In the genomic region with DNA sequence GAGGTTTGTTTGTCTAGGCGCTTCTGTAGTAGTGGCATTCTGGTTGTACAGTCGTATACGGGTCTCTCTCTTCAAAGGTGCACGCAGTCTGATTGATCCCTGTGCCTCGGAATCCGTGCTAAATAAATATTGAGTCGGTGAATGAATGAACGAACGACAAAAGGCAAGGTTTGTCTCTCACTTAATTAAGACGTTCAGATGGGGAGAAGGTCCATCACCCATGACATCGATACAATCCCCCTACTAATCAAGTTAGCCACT, we compare ENCODE assay signal across 8 cellular contexts. TPM values are rescaled to one million over a fixed set of nuclear protein-coding genes. Genes with fewer than 3 reads are reported as not detected.
A peak's percentile ranks its signal among the peaks of the same experiment; 100 is the strongest.
DNase-seq lines count a peak whose midpoint lies in the region; ATAC-seq and TF ChIP-seq lines count a peak whose summit lies in the region.

No MANE protein-coding gene starts in this region.

- no peak for DNase-seq in adrenal gland
- DNase-seq in mesendoderm: no peak
- DNase-seq in NCI-H1694 (lab: John Stamatoyannopoulos, UW): no peak
- no peak for DNase-seq in cerebellum (ENCODE audit: low spot score)
- no peak for DNase-seq in NCI-H2171 treated with DMSO at 0.1 percent for 48 hours (lab: John Stamatoyannopoulos, UW)
- DNase-seq in AG08396 (ENCODE audit: low spot score): no peak

- H3K79me1 ChIP-seq in mesendoderm (ENCODE audit: low read length): no peaks in the 10 kb centered on the region

- H3K27me3 ChIP-seq in adrenal gland (no peaks in the 10 kb centered on the region), mesendoderm (ENCODE audit: insufficient read depth, low read length, poor library complexity) (no peaks in the 10 kb centered on the region)

- no peak overlapping the region for H2BK5ac ChIP-seq in mesendoderm (ENCODE audit: low read length)

- no peak overlapping the region for H4K8ac ChIP-seq in mesendoderm (ENCODE audit: low read depth, low read length)

- H3K4me3 ChIP-seq in adrenal gland: peak overlapping the region in 3 of 4 donors; percentile 64 to 99 (median 95)
- H3K4me3 ChIP-seq in mesendoderm (ENCODE audit: low read length): peak overlapping the region; percentile 55

- TF ChIP-seq POLR2A in adrenal gland (IDR thresholded peaks at IDR 0.05): no peak

- peaks cover 9 to 17% of the 10 kb centered on the region in 2 donors for H3K4me1 ChIP-seq in adrenal gland (replicated peaks in 1 of 2)
- H3K4me1 ChIP-seq in mesendoderm (ENCODE audit: control insufficient read depth, low read depth, low read length): peaks cover 5% of the 10 kb centered on the region

- H3K9me3 ChIP-seq in adrenal gland (replicated peaks in 1 of 3): no peaks in the 10 kb centered on the region

- H3K56ac ChIP-seq in mesendoderm (ENCODE audit: low read length): peak overlapping the region; percentile 84

- ATAC-seq in GM18498 (IDR thresholded peaks at IDR 0.05; ENCODE audit: unreplicated experiment) (peak; percentile 1), HG03060 (IDR thresholded peaks at IDR 0.05; ENCODE audit: low read depth, unreplicated experiment) (peak; percentile 3)

- H3K36me3 ChIP-seq in adrenal gland (replicated peaks in 1 of 2) (no peaks in the 10 kb centered on the region), mesendoderm (ENCODE audit: control insufficient read depth, insufficient read depth, low read length) (no peaks in the 10 kb centered on the region)

- H3K18ac ChIP-seq in mesendoderm (ENCODE audit: low read length): no peak overlapping the region

- 0 to 1% (median 1%) methylated on average over 11 of the region's 11 CpGs for WGBS in adrenal gland, 4 donors
- WGBS in mesendoderm (ENCODE audit: extremely low coverage, insufficient coverage, low lambda C conversion rate): no CpG with 5 or more reads among the region's 11 CpGs

- no peak for TF ChIP-seq CTCF in adrenal gland (IDR thresholded peaks at IDR 0.05)

- peak overlapping the region; percentile 82 for H3K4me2 ChIP-seq in mesendoderm (ENCODE audit: low read length)

- H2BK15ac ChIP-seq in mesendoderm (replicated peaks; ENCODE audit: low read depth): no peak overlapping the region

- no peak overlapping the region for H4K5ac ChIP-seq in mesendoderm (ENCODE audit: low read length)

- peak overlapping the region; percentile 70 for H3K9ac ChIP-seq in mesendoderm (ENCODE audit: low read length)

- no peaks in the 10 kb centered on the region for H3K79me2 ChIP-seq in mesendoderm (ENCODE audit: control insufficient read depth, insufficient read depth, low read length)

- H3K27ac ChIP-seq in adrenal gland (peak overlapping the region in 2 of 5 donors; percentile 94 to 99), mesendoderm (ENCODE audit: low read depth, low read length) (no peak overlapping the region)

- no peak overlapping the region for H3K4ac ChIP-seq in mesendoderm (ENCODE audit: low read depth, low read length)

- intact Hi-C loops in adrenal gland (cut with DNase I): no loop called here

- H2AK5ac ChIP-seq in mesendoderm (ENCODE audit: low read length): no peak overlapping the region

- H3K23ac ChIP-seq in mesendoderm (ENCODE audit: low read length): no peak overlapping the region

- no peak overlapping the region for H2BK120ac ChIP-seq in mesendoderm (ENCODE audit: low read depth, low read length)

RNA-seq across cellular contexts. Expression of a gene that starts 0.5 kb away (rescaled TPM):
- 10 to 100 TPM; 10.9 to 38.2 (median 31.1) TPM for total RNA-seq in adrenal gland
- 10 to 100 TPM in 1 of 3 donors, 1 to 10 TPM in 2; 5.3 to 12.3 (median 8.3) TPM for polyA plus RNA-seq in adrenal gland
- polyA plus RNA-seq in mesendoderm (2013, experiment 1 of 2): 1.0 TPM
- 1.1 TPM for polyA plus RNA-seq in mesendoderm (2013, experiment 2 of 2)
- total RNA-seq in cerebellum: 23.5 TPM
